In the genomic region with DNA sequence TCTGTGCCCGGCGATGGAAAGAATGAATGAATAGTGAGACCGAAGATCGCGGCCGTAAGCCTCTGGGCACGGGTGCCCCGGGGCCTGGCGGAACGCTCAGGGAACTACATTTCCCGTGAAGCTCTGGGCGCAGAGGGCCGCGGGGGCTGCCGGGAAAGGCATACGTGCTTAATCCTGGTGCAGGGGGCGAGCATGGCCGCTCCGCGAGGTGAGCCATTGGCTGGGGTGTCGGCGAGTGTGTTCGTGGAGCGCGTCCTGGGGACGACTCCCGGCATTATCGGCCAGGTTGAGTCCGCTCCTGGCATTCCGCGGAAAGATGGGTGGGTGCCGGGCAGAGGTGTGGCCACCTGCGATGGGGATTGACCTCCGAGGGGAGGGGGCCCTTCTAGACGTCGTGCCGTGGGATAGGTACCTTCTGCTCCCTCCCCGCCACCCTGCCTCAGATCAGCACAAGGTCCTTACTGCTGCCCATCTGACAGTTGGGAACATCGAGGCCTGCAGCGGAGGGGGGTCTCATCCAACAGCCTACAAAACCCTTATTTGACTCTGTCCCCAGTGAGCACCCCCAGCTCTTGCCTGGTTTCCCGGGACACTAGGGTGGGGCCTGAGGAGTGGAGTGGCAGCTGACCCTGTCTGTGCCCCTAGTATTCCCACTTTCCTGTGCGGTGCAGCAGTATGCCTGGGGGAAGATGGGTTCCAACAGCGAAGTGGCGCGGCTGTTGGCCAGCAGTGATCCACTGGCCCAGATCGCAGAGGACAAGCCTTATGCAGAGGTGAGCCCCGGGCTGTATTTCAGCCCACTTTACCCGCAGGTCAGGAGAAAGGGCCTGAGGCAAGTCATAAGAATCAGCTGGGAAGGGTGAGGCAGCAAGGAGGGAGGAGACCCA, we compare ENCODE assay signal across 8 cellular contexts. TPM values are rescaled to one million over a fixed set of nuclear protein-coding genes. Genes with fewer than 3 reads are reported as not detected.
DNase-seq lines count a peak whose midpoint lies in the region; ATAC-seq and TF ChIP-seq lines count a peak whose summit lies in the region.

A gene with protein sequence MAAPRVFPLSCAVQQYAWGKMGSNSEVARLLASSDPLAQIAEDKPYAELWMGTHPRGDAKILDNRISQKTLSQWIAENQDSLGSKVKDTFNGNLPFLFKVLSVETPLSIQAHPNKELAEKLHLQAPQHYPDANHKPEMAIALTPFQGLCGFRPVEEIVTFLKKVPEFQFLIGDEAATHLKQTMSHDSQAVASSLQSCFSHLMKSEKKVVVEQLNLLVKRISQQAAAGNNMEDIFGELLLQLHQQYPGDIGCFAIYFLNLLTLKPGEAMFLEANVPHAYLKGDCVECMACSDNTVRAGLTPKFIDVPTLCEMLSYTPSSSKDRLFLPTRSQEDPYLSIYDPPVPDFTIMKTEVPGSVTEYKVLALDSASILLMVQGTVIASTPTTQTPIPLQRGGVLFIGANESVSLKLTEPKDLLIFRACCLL (plus strand): TSS at position 161 of the 887 bp plus-strand sequence. CDS start 32 bp downstream, at position 193.

- peak within 1 kb of the TSS; percentile 91 to 96 for H3K4me3 Mint-ChIP-seq in CD14-positive monocyte

- TF ChIP-seq CTCF in CD14-positive monocyte (IDR thresholded peaks at IDR 0.05): no peak

- H3K27me3 ChIP-seq in effector memory CD4-positive, alpha-beta T cell (replicated peaks; ENCODE audit: control insufficient read depth, insufficient read depth, low read length, poor library complexity, severe bottlenecking): no peaks in the 10 kb centered on the region

- no peaks in the 10 kb centered on the region for H3K9me3 ChIP-seq in effector memory CD4-positive, alpha-beta T cell (ENCODE audit: control insufficient read depth, low read length)

- peak; percentile 78 for DNase-seq in CD14-positive monocyte (ENCODE audit: low spot score)
- peak; percentile 79 for DNase-seq in HK-2 (ENCODE audit: unreplicated experiment)
- peak; percentile 77 for DNase-seq in NOMO-1 treated with dmso at 0.1 percent for 144 hours (lab: John Stamatoyannopoulos, UW; ENCODE audit: unreplicated experiment)
- DNase-seq in activated CD8-positive, alpha-beta memory T cell treated with anti-CD3 and anti-CD28 coated beads for 4 hours (ENCODE audit: low read depth in 2 of 2): peak; percentile 63 to 75
- peak; percentile 67 to 80 (median 73) for DNase-seq in effector memory CD4-positive, alpha-beta T cell
- peak; percentile 92 for DNase-seq in medulla oblongata (ENCODE audit: extremely low spot score)
- peak; percentile 81 to 87 (median 86) for DNase-seq in stimulated activated CD4-positive, alpha-beta T cell treated with anti-CD3 and anti-CD28 coated beads, TNF-alpha, amount 100 ng/mL, for 48 hours (ENCODE audit: low read depth in 3 of 3)

- peaks cover 0 to 2% (median 0%) of the 10 kb centered on the region in 7 donors for H3K9me3 Mint-ChIP-seq in CD14-positive monocyte

- H3K27me3 Mint-ChIP-seq in CD14-positive monocyte (ENCODE audit: low read depth in 3 of 3): peaks cover 0 to 5% (median 0%) of the 10 kb centered on the region in 3 donors

- peaks cover 7% of the 10 kb centered on the region for H3K36me3 ChIP-seq in effector memory CD4-positive, alpha-beta T cell (ENCODE audit: control insufficient read depth, insufficient read depth, low read length)

- intact Hi-C loops in CD14-positive monocyte (cut with micrococcal nuclease): no loop called here

- peaks cover 26% of the 10 kb centered on the region for H3K4me1 ChIP-seq in effector memory CD4-positive, alpha-beta T cell (ENCODE audit: control insufficient read depth, insufficient read depth, low read length, poor library complexity, severe bottlenecking)

- H3K4me3 ChIP-seq in effector memory CD4-positive, alpha-beta T cell (ENCODE audit: insufficient read depth, low read depth, low read length, poor library complexity, severe bottlenecking): peak within 1 kb of the TSS; percentile 94

- H3K36me3 Mint-ChIP-seq in CD14-positive monocyte: peaks cover 15 to 24% of the 10 kb centered on the region in 2 donors

- peak within 1 kb of the TSS; percentile 55 to 88 (median 77) for H3K27ac Mint-ChIP-seq in CD14-positive monocyte

- peaks cover 44% of the 10 kb centered on the region for H3K4me1 Mint-ChIP-seq in CD14-positive monocyte

- ATAC-seq in GM19372 (IDR thresholded peaks at IDR 0.05; ENCODE audit: low read depth, unreplicated experiment): peak; percentile 86

- peak within 1 kb of the TSS; percentile 79 for H3K27ac ChIP-seq in effector memory CD4-positive, alpha-beta T cell (ENCODE audit: insufficient read depth, low read length, poor library complexity, severe bottlenecking)

RNA-seq across cellular contexts. Expression of the gene that starts here (rescaled TPM):
- polyA plus RNA-seq in CD14-positive monocyte: 10 to 100 TPM; 19.2 to 19.7 TPM

Comparison
In these comparisons a context has a peak if more than half of its experiments do, and no peak if none do; other contexts are left out.
1. Peak in every context shown above with its lines: DNase-seq, ATAC-seq, H3K4me3 ChIP-seq and H3K27ac ChIP-seq.